In the genomic region with DNA sequence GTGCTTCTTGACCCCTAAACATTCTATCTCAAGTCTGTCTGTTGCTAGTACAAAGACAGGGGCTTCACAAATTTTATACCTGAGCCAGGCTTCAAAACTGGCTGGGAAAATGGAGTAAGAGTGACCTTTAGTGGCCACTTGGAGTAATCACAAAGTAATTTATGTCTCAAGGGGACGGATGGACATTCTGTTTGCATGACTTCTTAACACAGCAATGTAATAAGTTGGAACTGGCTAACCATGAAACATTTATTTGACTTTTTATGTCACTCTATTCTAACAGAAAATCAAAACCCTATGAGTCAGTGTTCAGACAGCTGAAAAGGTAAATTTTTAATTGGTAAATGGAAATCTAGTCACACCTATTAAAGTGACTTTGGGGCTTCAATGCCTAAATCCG, we compare ENCODE assay signal across 8 cellular contexts.
DNase-seq lines count a peak whose midpoint lies in the region; ATAC-seq and TF ChIP-seq lines count a peak whose summit lies in the region.

No MANE protein-coding gene starts in this region.

- intact Hi-C loops in MCF 10A (cut with micrococcal nuclease) (loop anchor here (1.0 to 5.0 kb wide), 11 partner anchors 150 to 1185 kb away; partner anchors contain the start of gene SPRY1), aorta (cut with DNase I) (loop anchor here (5.0 to 10.0 kb wide), 5 partner anchors 150 to 1010 kb away; no protein-coding TSS in a partner anchor)

- no peaks in the 10 kb centered on the region for H3K4me1 Mint-ChIP-seq in MCF 10A (ENCODE audit: insufficient read depth, unreplicated experiment)

- no peaks in the 10 kb centered on the region for H3K27me3 Mint-ChIP-seq in MCF 10A (ENCODE audit: insufficient read depth, unreplicated experiment)

- peak; percentile 75 for TF ChIP-seq CTCF in MCF 10A (IDR thresholded peaks at IDR 0.05; ENCODE audit: unreplicated experiment)

- H3K27ac ChIP-seq in aorta (ENCODE audit: low read depth in 1 of 2, low read length in 2 of 2), result no peak overlapping the region

- no peak overlapping the region for H3K4me3 Mint-ChIP-seq in MCF 10A (ENCODE audit: unreplicated experiment)

- no peaks in the 10 kb centered on the region for H3K36me3 Mint-ChIP-seq in MCF 10A (ENCODE audit: insufficient read depth, unreplicated experiment)

- no peak overlapping the region for H3K4me3 ChIP-seq in aorta (ENCODE audit: low read length in 2 of 2)

- peak; percentile 73 for DNase-seq in ELR (ENCODE audit: low read depth)
- peak; percentile 4 for DNase-seq in NCI-H345 treated with DMSO at 0.1 percent for 48 hours (lab: John Stamatoyannopoulos, UW; ENCODE audit: unreplicated experiment)
- peak; percentile 69 for DNase-seq in MCF 10A (ENCODE audit: unreplicated experiment)
- DNase-seq in kidney tubule cell (ENCODE audit: low spot score), result peak; percentile 83
- no peak for DNase-seq in aorta
- no peak for DNase-seq in NCI-H2227 (lab: John Stamatoyannopoulos, UW; ENCODE audit: unreplicated experiment)
- no peak for DNase-seq in stimulated activated CD4-positive, alpha-beta T cell treated with anti-CD3 and anti-CD28 coated beads, Interleukin-4, amount 100 ng/mL, for 24 hours

- POLR2A ChIA-PET in MCF 10A (lab: Yijun Ruan, JAX), result interaction anchor here (1.4 kb wide), 1 partner anchor 10 kb away, joined by 4 read pairs; no protein-coding TSS in a partner anchor

- no peaks in the 10 kb centered on the region for H3K9me3 ChIP-seq in aorta (ENCODE audit: control insufficient read depth, low read length)

- H3K27ac Mint-ChIP-seq in MCF 10A (ENCODE audit: low read depth, unreplicated experiment), result no peak overlapping the region

- no peaks in the 10 kb centered on the region for H3K36me3 ChIP-seq in aorta (ENCODE audit: control insufficient read depth in 1 of 2, insufficient read depth in 2 of 2, low read length in 1 of 2)

- no peaks in the 10 kb centered on the region for H3K4me1 ChIP-seq in aorta (ENCODE audit: control insufficient read depth in 1 of 2, insufficient read depth in 2 of 2, low read length in 2 of 2)

- WGBS in aorta, 2 donors, result 44% methylated on average over 2 of the region's 2 CpGs

- no TSS peak for BruUV-seq in MCF 10A (replicated peaks; lab: Mats Ljungman, UMichigan)

- peak; percentile 53 for ATAC-seq in HG02623 (IDR thresholded peaks at IDR 0.05; ENCODE audit: unreplicated experiment)
- ATAC-seq in aorta (ENCODE audit: low FRiP score), result peak; percentile 81

- H3K27me3 ChIP-seq in aorta (ENCODE audit: control insufficient read depth in 1 of 2, insufficient read depth in 2 of 2, low read length in 1 of 2), result no peaks in the 10 kb centered on the region

- H3K9me3 Mint-ChIP-seq in MCF 10A (ENCODE audit: unreplicated experiment), result peaks cover 7% of the 10 kb centered on the region

- CTCF ChIA-PET in MCF 10A (lab: Yijun Ruan, JAX), result interaction anchor here (0.6 to 5.4 kb wide), 5 partner anchors 149 to 985 kb away, joined by 3 to 72 read pairs (median 4); no protein-coding TSS in a partner anchor

Comparison
In these comparisons a context has a peak if more than half of its experiments do, and no peak if none do; other contexts are left out.
1. DNase-seq: peak in ELR (single experiment), NCI-H345 treated with DMSO at 0.1 percent for 48 hours (single experiment), MCF 10A (single experiment) and kidney tubule cell (single experiment); none in aorta (0 of 2), NCI-H2227 (single experiment) and stimulated activated CD4-positive, alpha-beta T cell treated with anti-CD3 and anti-CD28 coated beads, Interleukin-4, amount 100 ng/mL, for 24 hours (single experiment).